ENCODE assay signal across 8 cellular contexts in genomic region chr2:170930132-170931109, GRCh38. TPM values are rescaled to one million over a fixed set of nuclear protein-coding genes. Genes with fewer than 3 reads are reported as not detected.
DNase-seq lines count a peak whose midpoint lies in the region; ATAC-seq, FAIRE-seq and TF ChIP-seq lines count a peak whose summit lies in the region.

No MANE protein-coding gene starts in this region.

- peaks cover 55% of the 10 kb centered on the region for H4K20me1 ChIP-seq in osteoblast (ENCODE audit: insufficient read depth, low read length)

- peak overlapping the region; percentile 83 for H2AFZ ChIP-seq in osteoblast (ENCODE audit: low read length)

- intact Hi-C loops in Right ventricle myocardium superior (cut with DNase I), result no loop called here

- H3K27me3 ChIP-seq in cardiac muscle cell, result no peaks in the 10 kb centered on the region
- H3K27me3 ChIP-seq in osteoblast (ENCODE audit: insufficient read depth, low read length), result no peaks in the 10 kb centered on the region

- peak overlapping the region; percentile 99 for H3K4me2 ChIP-seq in osteoblast (ENCODE audit: insufficient read depth, low read length)

- no peaks in the 10 kb centered on the region for H3K9me3 ChIP-seq in cardiac muscle cell (ENCODE audit: low read depth)
- H3K9me3 ChIP-seq in osteoblast (ENCODE audit: low read depth, low read length), result no peaks in the 10 kb centered on the region

- TF ChIP-seq CTCF in cardiac muscle cell (IDR thresholded peaks at IDR 0.05; ENCODE audit: low read depth, low read length) (no peak), osteoblast (IDR thresholded peaks at IDR 0.05; ENCODE audit: extremely low read depth, low read depth, low read length) (no peak)

- peaks cover 20% of the 10 kb centered on the region for H3K4me1 ChIP-seq in cardiac muscle cell (ENCODE audit: low read depth)
- peaks cover 26% of the 10 kb centered on the region for H3K4me1 ChIP-seq in osteoblast (ENCODE audit: insufficient read depth, low read length)

- H3K4me3 ChIP-seq in cardiac muscle cell (peak overlapping the region; percentile 61), osteoblast (ENCODE audit: insufficient read depth, low read length) (peak overlapping the region; percentile 93)

- peaks cover 64% of the 10 kb centered on the region for H3K79me2 ChIP-seq in osteoblast (ENCODE audit: insufficient read depth, low read length)

- FAIRE-seq in urothelium cell line (lab: Jason Lieb, UNC), result no peak

- H3K36me3 ChIP-seq in cardiac muscle cell (no peaks in the 10 kb centered on the region), osteoblast (ENCODE audit: insufficient read depth, low read length) (peaks cover 3% of the 10 kb centered on the region)

- DNase-seq in cardiac muscle cell (ENCODE audit: low read depth in 1 of 2, low spot score in 1 of 2) (peak; percentile 13 to 46), Right ventricle myocardium superior (no peak), NCI-H526 treated with DMSO at 0.1 percent for 48 hours (lab: John Stamatoyannopoulos, UW) (peak; percentile 45), osteoblast (ENCODE audit: insufficient read length, low spot score, missing footprints) (peak; percentile 76), urothelium cell line (ENCODE audit: low spot score) (peak; percentile 10)
- peak; percentile 38 for DNase-seq in activated CD8-positive, alpha-beta memory T cell treated with anti-CD3 and anti-CD28 coated beads, Interleukin-2, amount 50 U/mL, for 1 hour (ENCODE audit: extremely low read depth)

- H3K27ac ChIP-seq in cardiac muscle cell (peak overlapping the region; percentile 97), osteoblast (ENCODE audit: low read depth, low read length) (peak overlapping the region; percentile 91)

- ATAC-seq in Right ventricle myocardium superior (ENCODE audit: poor library complexity), result no peak
- peak; percentile 44 for ATAC-seq in HG03175 (IDR thresholded peaks at IDR 0.05; ENCODE audit: unreplicated experiment)
- peak; percentile 52 for ATAC-seq in esophagus mucosa

RNA-seq across cellular contexts. Expression of gene GORASP2, which starts 1.4 kb away (rescaled TPM):
- total RNA-seq in cardiac muscle cell (59.4 and 88.7 TPM in 2 replicates), Right ventricle myocardium superior (53.2 TPM), esophagus mucosa (60.8 TPM), osteoblast (51.8 and 54.2 TPM in 2 replicates)
- 105 and 114 TPM in 2 replicates for polyA plus RNA-seq in cardiac muscle cell
